Comparison of ENCODE assay signal across 32 cellular contexts in genomic region chr5:112793201-112793600, GRCh38.
DNase-seq lines count a peak whose midpoint lies in the region; ATAC-seq lines count a peak whose summit lies in the region.
"Had no signal": no experiment of that assay in that cellular context is flagged by ENCODE, and none has a peak within 500 bp of the region (broad histone marks: within the 10 kb centered on the region; RNA-seq: fewer than 3 reads in every experiment).

No MANE protein-coding gene starts in this region.

- no peak overlapping the region for H3K9ac ChIP-seq in HUES6 (ENCODE audit: low read length)

- no peak overlapping the region for H3K4me3 Mint-ChIP-seq in stimulated activated naive B cell treated with anti-CD40 and anti-IgM and Interleukin-4, amounts not matched to agents 10 μg/mL and 1 μg/mL and 100 μg/mL, for 72 hours
- H3K4me3 Mint-ChIP-seq: activated CD4-positive, alpha-beta memory T cell treated with anti-CD3 and anti-CD28 coated beads for 36 hours; activated naive CD4-positive, alpha-beta T cell treated with anti-CD3 and anti-CD28 coated beads for 36 hours; activated T-helper 1 cell treated with anti-CD3 and anti-CD28 coated beads, Interleukin-12 subunit alpha, Interleukin-12 subunit beta, Interleukin-2, Interleukin-4 antibody, amounts not matched to agents 30 ng/mL and 10 ng/mL and 1 ng/mL, durations not matched to agents 14 hours and 24 hours and 36 hours; natural killer cell; stimulated activated effector memory CD8-positive, alpha-beta T cell treated with anti-CD3 and anti-CD28 coated beads, Interleukin-12 subunit alpha, Interleukin-12 subunit beta, amount 100 ng/mL, for 72 hours had no signal

- H3K4me1 Mint-ChIP-seq in stimulated activated naive B cell treated with anti-CD40 and anti-IgM and Interleukin-4, amounts not matched to agents 10 μg/mL and 1 μg/mL and 100 μg/mL, for 72 hours, result peaks cover 15 to 49% of the 10 kb centered on the region in 2 donors
- H3K4me1 Mint-ChIP-seq: stimulated activated effector memory CD8-positive, alpha-beta T cell treated with anti-CD3 and anti-CD28 coated beads, Interleukin-12 subunit alpha, Interleukin-12 subunit beta, amount 100 ng/mL, for 72 hours had no signal

- H3K27me3 Mint-ChIP-seq in stimulated activated naive B cell treated with anti-CD40 and anti-IgM and Interleukin-4, amounts not matched to agents 10 μg/mL and 1 μg/mL and 100 μg/mL, for 72 hours, result no peaks in the 10 kb centered on the region
- H3K27me3 Mint-ChIP-seq: activated CD4-positive, alpha-beta memory T cell treated with anti-CD3 and anti-CD28 coated beads for 36 hours had no signal

- no peak for ATAC-seq in stimulated activated naive B cell treated with anti-CD40 and anti-IgM and Interleukin-4, amounts not matched to agents 10 μg/mL and 1 μg/mL and 100 μg/mL, for 72 hours (replicated peaks)
- ATAC-seq in HG02884 (IDR thresholded peaks at IDR 0.05; ENCODE audit: unreplicated experiment), result no peak
- no peak for ATAC-seq in HG02870 (IDR thresholded peaks at IDR 0.05; ENCODE audit: unreplicated experiment)
- ATAC-seq: esophagus mucosa; natural killer cell; stimulated activated effector memory CD8-positive, alpha-beta T cell treated with anti-CD3 and anti-CD28 coated beads, Interleukin-12 subunit alpha, Interleukin-12 subunit beta, amount 100 ng/mL, for 72 hours had no signal

- peaks cover 19% of the 10 kb centered on the region for H3K36me3 ChIP-seq in HUES6 (ENCODE audit: control insufficient read depth, insufficient read depth, low read length)

- peaks cover 27 to 32% of the 10 kb centered on the region in 2 donors for H3K36me3 Mint-ChIP-seq in stimulated activated naive B cell treated with anti-CD40 and anti-IgM and Interleukin-4, amounts not matched to agents 10 μg/mL and 1 μg/mL and 100 μg/mL, for 72 hours

- no peaks in the 10 kb centered on the region for H3K9me3 ChIP-seq in HUES6 (ENCODE audit: control insufficient read depth, insufficient read depth, low read depth, low read length)
- H3K9me3 ChIP-seq: breast epithelium had no signal

- DNase-seq in astrocyte of the hippocampus (ENCODE audit: low read depth, low spot score) (peak; percentile 39), iris pigment epithelial cell (ENCODE audit: low read depth) (peak; percentile 51), iPS-NIHi7 (ENCODE audit: extremely low spot score) (no peak)
- DNase-seq in stimulated activated naive B cell treated with anti-CD40 and anti-IgM and Interleukin-4, amounts not matched to agents 10 μg/mL and 1 μg/mL and 100 μg/mL, for 72 hours, result no peak
- DNase-seq in effector CD4-positive, alpha-beta T cell, result no peak
- DNase-seq: activated CD4-positive, alpha-beta memory T cell treated with anti-CD3 and anti-CD28 coated beads for 36 hours; activated CD4-positive, CD25-positive, alpha-beta regulatory T cell treated with anti-CD3 and anti-CD28 coated beads, Interleukin-2, amount 50 U/mL, for 72 hours; activated naive CD4-positive, alpha-beta T cell treated with anti-CD3 and anti-CD28 coated beads for 36 hours; amniotic stem cell; glutamatergic neuron; kidney; left ventricle myocardium superior; midbrain; MV-4-11; natural killer cell; NCI-H1436; NCI-H2081 treated with DMSO at 0.1 percent for 48 hours; NCI-H226; NCI-H69; nucleus accumbens; SHP77; stimulated activated CD4-positive, alpha-beta T cell treated with anti-CD3 and anti-CD28 coated beads, Interleukin-15, amount 100 ng/mL, for 24 hours; stimulated activated CD4-positive, alpha-beta T cell treated with anti-CD3 and anti-CD28 coated beads, Interleukin-4, amount 100 ng/mL, for 4 hours; T-helper 2 cell had no signal

- H3K9me3 Mint-ChIP-seq in stimulated activated naive B cell treated with anti-CD40 and anti-IgM and Interleukin-4, amounts not matched to agents 10 μg/mL and 1 μg/mL and 100 μg/mL, for 72 hours, result peaks cover 0 to 2% of the 10 kb centered on the region in 2 donors
- H3K9me3 Mint-ChIP-seq: activated CD4-positive, alpha-beta memory T cell treated with anti-CD3 and anti-CD28 coated beads for 36 hours; activated naive CD4-positive, alpha-beta T cell treated with anti-CD3 and anti-CD28 coated beads for 36 hours; activated T-helper 1 cell treated with anti-CD3 and anti-CD28 coated beads, Interleukin-12 subunit alpha, Interleukin-12 subunit beta, Interleukin-2, Interleukin-4 antibody, amounts not matched to agents 30 ng/mL and 10 ng/mL and 1 ng/mL, durations not matched to agents 14 hours and 24 hours and 36 hours; natural killer cell; stimulated activated effector memory CD8-positive, alpha-beta T cell treated with anti-CD3 and anti-CD28 coated beads, Interleukin-12 subunit alpha, Interleukin-12 subunit beta, amount 100 ng/mL, for 72 hours had no signal

- H3K4me1 ChIP-seq in HUES6 (ENCODE audit: control insufficient read depth, insufficient read depth, low read length), result peaks cover 48% of the 10 kb centered on the region
- H3K4me1 ChIP-seq: breast epithelium had no signal

- peak overlapping the region; percentile 75 for H3K27ac Mint-ChIP-seq in stimulated activated naive B cell treated with anti-CD40 and anti-IgM and Interleukin-4, amounts not matched to agents 10 μg/mL and 1 μg/mL and 100 μg/mL, for 72 hours
- H3K27ac Mint-ChIP-seq: activated CD4-positive, alpha-beta memory T cell treated with anti-CD3 and anti-CD28 coated beads for 36 hours; activated naive CD4-positive, alpha-beta T cell treated with anti-CD3 and anti-CD28 coated beads for 36 hours; activated T-helper 1 cell treated with anti-CD3 and anti-CD28 coated beads, Interleukin-12 subunit alpha, Interleukin-12 subunit beta, Interleukin-2, Interleukin-4 antibody, amounts not matched to agents 30 ng/mL and 10 ng/mL and 1 ng/mL, durations not matched to agents 14 hours and 24 hours and 36 hours; stimulated activated effector memory CD8-positive, alpha-beta T cell treated with anti-CD3 and anti-CD28 coated beads, Interleukin-12 subunit alpha, Interleukin-12 subunit beta, amount 100 ng/mL, for 72 hours had no signal

- no peaks in the 10 kb centered on the region for H3K27me3 ChIP-seq in HUES6 (ENCODE audit: control insufficient read depth, insufficient read depth, low read length)
- H3K27me3 ChIP-seq: breast epithelium had no signal

- no peak overlapping the region for H3K4me3 ChIP-seq in HUES6 (ENCODE audit: low read depth, low read length)
- H3K4me3 ChIP-seq: breast epithelium had no signal

- H3K27ac ChIP-seq in HUES6 (ENCODE audit: low read depth, low read length), result peak overlapping the region; percentile 27; the same call in 1 of the 2 replicates
- H3K27ac ChIP-seq: breast epithelium, C4-2B had no signal

Comparison
In these comparisons a context has a peak if more than half of its experiments do, and no peak if none do; other contexts are left out.
1. DNase-seq: peak in astrocyte of the hippocampus (single experiment) and iris pigment epithelial cell (single experiment); none in stimulated activated naive B cell treated with anti-CD40 and anti-IgM and Interleukin-4, amounts not matched to agents 10 μg/mL and 1 μg/mL and 100 μg/mL, for 72 hours (single experiment), iPS-NIHi7 (single experiment) and effector CD4-positive, alpha-beta T cell (single experiment).